Comparison of ENCODE assay signal across 22 cellular contexts in genomic region chr3:73072634-73073033, GRCh38. TPM values are rescaled to one million over a fixed set of nuclear protein-coding genes. Genes with fewer than 3 reads are reported as not detected.
DNase-seq lines count a peak whose midpoint lies in the region; ATAC-seq, FAIRE-seq and TF ChIP-seq lines count a peak whose summit lies in the region.
"Had no signal": no experiment of that assay in that cellular context is flagged by ENCODE, and none has a peak within 500 bp of the region (broad histone marks: within the 10 kb centered on the region; RNA-seq: fewer than 3 reads in every experiment).

No MANE protein-coding gene starts in this region.

- H3K36me3 ChIP-seq in IMR-90 (ENCODE audit: control insufficient read depth, insufficient read depth, low read length) (no peaks in the 10 kb centered on the region; the same call in 1 of the 2 replicates), RWPE2 (ENCODE audit: low read depth) (peaks cover 10% of the 10 kb centered on the region), GM12878 (ENCODE audit: control insufficient read depth in 2 of 2, insufficient read depth in 2 of 2, low read length in 1 of 2) (no peaks in the 10 kb centered on the region), thyroid gland (no peaks in the 10 kb centered on the region)
- H3K36me3 ChIP-seq: left ventricle myocardium inferior had no signal

- H3K18ac ChIP-seq in IMR-90 (ENCODE audit: low read depth, low read length): no peak overlapping the region; the same call in 1 of the 2 replicates

- CTCF ChIA-PET in IMR-90 (lab: Yijun Ruan, JAX) (no interaction called here), GM12878 (lab: Yijun Ruan, JAX) (interaction anchor here (0.6 kb wide), 1 partner anchor 23 kb away, joined by 3 read pairs; no protein-coding TSS in a partner anchor)

- TF ChIP-seq CTCF in IMR-90 (conservative IDR thresholded peaks at IDR 0.05; ENCODE audit: low read depth, low read length): no peak
- no peak for TF ChIP-seq CTCF in RWPE2 (IDR thresholded peaks at IDR 0.05; ENCODE audit: poor library complexity, severe bottlenecking)
- TF ChIP-seq CTCF in GM12878 (IDR thresholded peaks at IDR 0.05 in 2 of 3, conservative IDR thresholded peaks at IDR 0.05 in 1 of 3; ENCODE audit: control insufficient read depth in 2 of 3, extremely low read depth in 1 of 3, insufficient read depth in 1 of 3, low read depth in 3 of 3, low read length in 3 of 3): no peak
- TF ChIP-seq CTCF in thyroid gland (IDR thresholded peaks at IDR 0.05): no peak

- no peak overlapping the region; the same call in 1 of the 2 replicates for H3K4ac ChIP-seq in IMR-90 (ENCODE audit: low read depth, low read length)

- H4K20me1 ChIP-seq in IMR-90 (ENCODE audit: insufficient read depth, low read length): peaks cover 10% of the 10 kb centered on the region
- no peaks in the 10 kb centered on the region for H4K20me1 ChIP-seq in GM12878 (ENCODE audit: control insufficient read depth, insufficient read depth)

- no peak overlapping the region for H2BK5ac ChIP-seq in IMR-90 (ENCODE audit: low read depth, low read length, poor library complexity, severe bottlenecking)

- H2AK9ac ChIP-seq in IMR-90 (replicated peaks; ENCODE audit: low read depth, low read length, poor library complexity): no peak overlapping the region

- TF ChIP-seq RAD21 in IMR-90 (IDR thresholded peaks at IDR 0.05; ENCODE audit: low read length) (no peak), GM12878 (IDR thresholded peaks at IDR 0.05; ENCODE audit: insufficient read depth, low read depth, low read length) (no peak)

- intact Hi-C loops in IMR-90 (cut with micrococcal nuclease) (loop anchor here (5.0 kb wide), 3 partner anchors 75 to 1360 kb away; partner anchors contain the start of genes PPP4R2 and SHQ1), GM12878 (cut with micrococcal nuclease; ENCODE audit: unreplicated experiment) (no loop called here), thyroid gland (cut with DNase I) (no loop called here)

- no peak overlapping the region; the same call in 1 of the 2 replicates for H4K5ac ChIP-seq in IMR-90 (ENCODE audit: low read depth, low read length)

- no TSS peak for BruUV-seq in IMR-90 (replicated peaks; lab: Mats Ljungman, UMichigan)
- BruUV-seq in GM12878 (replicated peaks; lab: Mats Ljungman, UMichigan): no TSS peak

- no CpG with 5 or more reads among the region's 1 CpG for WGBS in IMR-90 (ENCODE audit: extremely low coverage in 2 of 2, insufficient read length in 1 of 2), 2 experiments
- 14% methylated on average over 1 of the region's 1 CpG for WGBS in GM12878 (ENCODE audit: insufficient coverage, insufficient replicate concordance, low lambda C conversion rate, missing lambda C conversion rate)
- 64 to 70% methylated on average over 1 of the region's 1 CpG for WGBS in thyroid gland, 2 donors

- H3K23ac ChIP-seq in IMR-90 (ENCODE audit: low read depth, low read length): no peak overlapping the region

- SMC1A ChIA-PET in GM12878 (lab: Charles Lee; ENCODE audit: uncharacterized antibody, unreplicated experiment): interaction anchor here (1.3 kb wide), 2 partner anchors 12 to 221 kb away, joined by 3 read pairs; no protein-coding TSS in a partner anchor

- H3K56ac ChIP-seq in IMR-90 (ENCODE audit: extremely low read depth, insufficient read depth, low read length): no peak overlapping the region

- no peak overlapping the region for H2AFZ ChIP-seq in IMR-90 (replicated peaks; ENCODE audit: low read length, poor library complexity)
- H2AFZ ChIP-seq in GM12878 (ENCODE audit: control insufficient read depth, low read depth, low read length): no peak overlapping the region
- H2AFZ ChIP-seq: GM23338, parathyroid adenoma had no signal

- RAD21 ChIA-PET in GM12878 (lab: Charles Lee; ENCODE audit: unreplicated experiment): no interaction called here

- H3K9ac ChIP-seq in IMR-90 (ENCODE audit: low read depth, low read length) (no peak overlapping the region), GM12878 (ENCODE audit: control insufficient read depth, insufficient read depth, low read length) (no peak overlapping the region)
- H3K9ac ChIP-seq: parathyroid adenoma had no signal

- dilution Hi-C loops in IMR-90 (cut with HindIII; ENCODE audit: low sequenced_read_pairs, unreplicated experiment): no loop called here

- no peak overlapping the region for H3K4me2 ChIP-seq in IMR-90 (ENCODE audit: low read depth, low read length)
- no peak overlapping the region for H3K4me2 ChIP-seq in GM12878 (ENCODE audit: control insufficient read depth, insufficient read depth)
- H3K4me2 ChIP-seq: GM23338 had no signal

- H3K4me1 ChIP-seq in IMR-90 (ENCODE audit: control insufficient read depth, insufficient read depth, low read length) (peaks cover 22% of the 10 kb centered on the region), RWPE2 (ENCODE audit: insufficient read depth, poor library complexity, severe bottlenecking) (no peaks in the 10 kb centered on the region), GM12878 (ENCODE audit: control insufficient read depth, insufficient read depth, low read length) (no peaks in the 10 kb centered on the region), thyroid gland (no peaks in the 10 kb centered on the region)
- H3K4me1 ChIP-seq: parathyroid adenoma had no signal

- H3K79me2 ChIP-seq in GM12878 (ENCODE audit: control insufficient read depth, insufficient read depth, low read length): no peaks in the 10 kb centered on the region
- H3K79me2 ChIP-seq: parathyroid adenoma had no signal

- H3K9me1 ChIP-seq in IMR-90 (ENCODE audit: insufficient read depth, low read length): peaks cover 8% of the 10 kb centered on the region

- TF ChIP-seq EP300 in GM12878 (IDR thresholded peaks at IDR 0.05; ENCODE audit: borderline replicate concordance in 1 of 2, control insufficient read depth in 1 of 2, low read depth in 2 of 2, low read length in 2 of 2): no peak

- TF ChIP-seq POLR2A in IMR-90 (IDR thresholded peaks at IDR 0.05; ENCODE audit: low read depth, low read length) (no peak), GM12878 (IDR thresholded peaks at IDR 0.05; ENCODE audit: low read depth, low read length) (no peak), erythroblast (IDR thresholded peaks at IDR 0.05; ENCODE audit: low read length) (no peak), thyroid gland (IDR thresholded peaks at IDR 0.05) (no peak)

- H3K14ac ChIP-seq in IMR-90 (replicated peaks; ENCODE audit: low read depth, low read length): 0 out of 2 replicates have a peak overlapping the region, but pooled peaks have one; percentile 22

- no peak overlapping the region for H2BK20ac ChIP-seq in IMR-90 (ENCODE audit: low read depth, low read length)

- no peak overlapping the region for H4K8ac ChIP-seq in IMR-90 (ENCODE audit: low read depth in 2 of 2, low read length in 2 of 2)

- H4K91ac ChIP-seq in IMR-90 (ENCODE audit: insufficient read depth, low read depth, low read length): no peak overlapping the region

- no peaks in the 10 kb centered on the region for H3K27me3 ChIP-seq in IMR-90 (ENCODE audit: control insufficient read depth, insufficient read depth, low read length)
- no peaks in the 10 kb centered on the region for H3K27me3 ChIP-seq in RWPE2 (ENCODE audit: insufficient read depth, poor library complexity, severe bottlenecking)
- H3K27me3 ChIP-seq in GM12878 (replicated peaks in 1 of 2; ENCODE audit: control insufficient read depth in 2 of 2, insufficient read depth in 2 of 2, low read length in 1 of 2): no peaks in the 10 kb centered on the region
- H3K27me3 ChIP-seq in thyroid gland: no peaks in the 10 kb centered on the region

- POLR2A ChIA-PET in IMR-90 (lab: Charles Lee; ENCODE audit: unreplicated experiment): no interaction called here
- POLR2A ChIA-PET in GM12878 (lab: Charles Lee): interaction anchor here (0.5 kb wide), 1 partner anchor 56 kb away, joined by 4 read pairs; no protein-coding TSS in a partner anchor

- ATAC-seq in IMR-90 (ENCODE audit: low read depth) (no peak), RWPE2 (ENCODE audit: low read depth) (peak; percentile 11; the same call in 1 of the 3 replicates), GM12878 (no peak), GM18502 (IDR thresholded peaks at IDR 0.05; ENCODE audit: poor library complexity, unreplicated experiment) (no peak)
- ATAC-seq: CD8-positive, alpha-beta T cell; effector memory CD8-positive, alpha-beta T cell; GM23338; stimulated activated naive B cell treated with anti-CD40 and anti-IgM and Interleukin-4, amounts not matched to agents 10 μg/mL and 1 μg/mL and 100 μg/mL, for 72 hours; T-cell had no signal

- peak; percentile 61 for DNase-seq in CMK (ENCODE audit: low read depth)
- DNase-seq in IMR-90: no peak
- no peak for DNase-seq in RWPE2 (ENCODE audit: low spot score)
- no peak for DNase-seq in GM12878 (ENCODE audit: low read depth, low spot score)
- DNase-seq in erythroblast (lab: John Stamatoyannopoulos, UW): no peak
- DNase-seq in NCI-H69 (lab: John Stamatoyannopoulos, UW): no peak
- no peak for DNase-seq in thyroid gland
- DNase-seq: activated CD4-positive, alpha-beta T cell treated with anti-CD3 and anti-CD28 coated beads, Interleukin-2, amount 50 U/mL, for 4 hours; activated naive CD4-positive, alpha-beta T cell treated with anti-CD3 and anti-CD28 coated beads, Interleukin-2, amount 50 U/mL, for 16 hours; activated T-cell treated with anti-CD3 and anti-CD28 coated beads, Interleukin-2, amount 50 U/mL, for 24 hours; CD8-positive, alpha-beta T cell; effector memory CD8-positive, alpha-beta T cell; left ventricle myocardium inferior; midbrain; NCI-H2107; stimulated activated naive B cell treated with anti-CD40 and anti-IgM and Interleukin-4, amounts not matched to agents 10 μg/mL and 1 μg/mL and 100 μg/mL, for 72 hours; T-cell; trophoblast cell had no signal

- H2AK5ac ChIP-seq in IMR-90 (ENCODE audit: low read depth, low read length): 0 out of 2 replicates have a peak overlapping the region, but pooled peaks have one; percentile 2

- H3K9me3 ChIP-seq in IMR-90 (ENCODE audit: control insufficient read depth, insufficient read depth, low read length) (no peaks in the 10 kb centered on the region), RWPE2 (ENCODE audit: severe bottlenecking) (no peaks in the 10 kb centered on the region), GM12878 (replicated peaks; ENCODE audit: control insufficient read depth, insufficient read depth, low read length) (no peaks in the 10 kb centered on the region), thyroid gland (no peaks in the 10 kb centered on the region)
- H3K9me3 ChIP-seq: left ventricle myocardium inferior had no signal

- no peak overlapping the region for H3K27ac ChIP-seq in IMR-90 (ENCODE audit: insufficient read depth, low read length)
- H3K27ac ChIP-seq in RWPE2 (ENCODE audit: poor library complexity, severe bottlenecking): no peak overlapping the region
- no peak overlapping the region for H3K27ac ChIP-seq in GM12878 (ENCODE audit: control insufficient read depth, insufficient read depth)
- no peak overlapping the region for H3K27ac ChIP-seq in thyroid gland
- H3K27ac ChIP-seq: left ventricle myocardium inferior, parathyroid adenoma, VCaP had no signal

- in situ Hi-C loops in IMR-90 (cut with MboI; ENCODE audit: low sequenced_read_pairs) (loop anchor here (5.0 to 10.0 kb wide), 2 partner anchors 225 to 1348 kb away; partner anchors contain the start of genes EIF4E3 and SHQ1), GM12878 (cut with MboI) (no loop called here)

- H2BK15ac ChIP-seq in IMR-90 (ENCODE audit: low read depth, low read length): no peak overlapping the region

- no peak overlapping the region for H2BK120ac ChIP-seq in IMR-90 (ENCODE audit: low read depth, low read length)

- peaks cover 3 to 6% of the 10 kb centered on the region in 2 experiments; a peak in 1 of 4 replicates for H3K79me1 ChIP-seq in IMR-90 (ENCODE audit: low read depth in 1 of 2, low read length in 2 of 2)

- FAIRE-seq in GM12878 (lab: Jason Lieb, UNC): no peak

- H3K4me3 ChIP-seq in IMR-90 (ENCODE audit: insufficient read depth, low read depth, low read length) (no peak overlapping the region), RWPE2 (ENCODE audit: severe bottlenecking) (no peak overlapping the region), GM12878 (no peak overlapping the region), thyroid gland (replicated peaks in 1 of 3) (no peak overlapping the region)
- H3K4me3 ChIP-seq: GM23338, left ventricle myocardium inferior had no signal

RNA-seq across cellular contexts. Expression of gene EBLN2, which starts 11.2 kb away (rescaled TPM):
- total RNA-seq in IMR-90 (2012; rRNA removed) (6.4 and 7.7 TPM in 2 replicates), GM12878 (2014; rRNA removed) (4.7 and 6.8 TPM in 2 replicates), GM12878 (2014; rRNA removed; fragmentation: Illumina TruSeq; extraction: Trizol) (6.8 TPM in 2 replicates), GM12878 (2021) (3.8 and 4.0 TPM in 2 replicates), thyroid gland (10 to 100 TPM in 2 of 4 donors, 1 to 10 TPM in 2; 8.5 to 12.7 (median 9.8) TPM)
- polyA plus RNA-seq in IMR-90 (2012; rRNA removed) (2.5 and 2.8 TPM in 2 replicates), GM12878 (2011; rRNA removed) (4.5 and 5.6 TPM in 2 replicates), GM12878 (2014; fragmentation: Illumina TruSeq; extraction: Trizol) (3.9 and 4.4 TPM in 2 replicates), GM12878 (2014; fragmentation: Nextera tagmentation; extraction: Ambion mirVana) (1 to 10 TPM in 1 of 2 experiments, under 1 TPM in 1; 0.84 to 2.2 TPM), GM12878 (2014; rRNA removed) (2.8 and 3.3 TPM in 2 replicates), GM12878 (2016; fragmentation: Nextera tagmentation; extraction: Ambion mirVana) (1 to 10 TPM; 1.2 to 2.7 TPM)
- 0.03 and 0.08 TPM in 2 replicates for polyA plus RNA-seq in IMR-90 (2012; cell fraction: cytosol; rRNA removed)
- 2.4 and 22.4 TPM in 2 replicates for polyA plus RNA-seq in IMR-90 (2012; cell fraction: nucleus; rRNA removed; ENCODE audit: low replicate concordance)
- 65.7 and 67.6 TPM in 2 replicates for total RNA-seq in GM12878 (2013; cell fraction: nucleolus; rRNA removed)
- polyA plus RNA-seq in GM12878 (2011; ENCODE audit: low read depth): 1.9 TPM
- polyA plus RNA-seq in GM12878 (2011; cell fraction: cytosol; rRNA removed): 1.4 and 1.6 TPM in 2 replicates
- polyA plus RNA-seq in GM12878 (2011; cell fraction: nucleus; rRNA removed): 8.4 and 9.9 TPM in 2 replicates
- polyA plus RNA-seq in GM12878 (2012): 1.7 and 2.0 TPM in 2 replicates
- polyA minus RNA-seq in GM12878 (2011; rRNA and poly(A)+ RNA removed): 15.1 and 20.2 TPM in 2 replicates
- 3.2 and 4.2 TPM in 2 replicates for polyA minus RNA-seq in GM12878 (2011; cell fraction: cytosol; rRNA and poly(A)+ RNA removed)
- polyA minus RNA-seq in GM12878 (2011; cell fraction: nucleus; rRNA and poly(A)+ RNA removed): 15.1 and 22.0 TPM in 2 replicates
